ENCODE assay signal across 20 cellular contexts in genomic region chr19:40257096-40257517, GRCh38. TPM values are rescaled to one million over a fixed set of nuclear protein-coding genes. Genes with fewer than 3 reads are reported as not detected.
A peak's percentile ranks its signal among the peaks of the same experiment; 100 is the strongest.
DNase-seq lines count a peak whose midpoint lies in the region; ATAC-seq, FAIRE-seq and TF ChIP-seq lines count a peak whose summit lies in the region.
"Had no signal": no experiment of that assay in that cellular context is flagged by ENCODE, and none has a peak within 500 bp of the region (broad histone marks: within the 10 kb centered on the region; RNA-seq: fewer than 3 reads in every experiment).

No MANE protein-coding gene starts in this region.

- no peak overlapping the region for H3K4ac ChIP-seq in H1 (replicated peaks; ENCODE audit: insufficient read length, low read depth, low read length)

- WGBS in H1 (ENCODE audit: extremely low coverage in 1 of 2, insufficient coverage in 1 of 2, insufficient read length in 1 of 2, insufficient replicate concordance in 2 of 2, low coverage in 1 of 2, low lambda C conversion rate in 2 of 2, missing lambda C conversion rate in 1 of 2), 2 experiments, result 89% methylated on average over 9 of the region's 9 CpGs; no CpG with 5 or more reads in 1 of the 2 experiments

- H2BK20ac ChIP-seq in H1 (ENCODE audit: low read length), result no peak overlapping the region

- H3K9me3 ChIP-seq in H1 (ENCODE audit: insufficient read depth in 2 of 2, low read depth in 1 of 2, low read length in 1 of 2) (no peaks in the 10 kb centered on the region), upper lobe of right lung (no peaks in the 10 kb centered on the region), uterus (no peaks in the 10 kb centered on the region)
- H3K9me3 ChIP-seq: Peyer's patch had no signal

- CTCF ChIA-PET in H1 (lab: Charles Lee; ENCODE audit: partially characterized antibody), result interaction anchor here (1.4 kb wide), 1 partner anchor 10 kb away, joined by 3 read pairs; no protein-coding TSS in a partner anchor

- H3K36me3 ChIP-seq in H1 (ENCODE audit: control insufficient read depth in 2 of 4, insufficient read depth in 4 of 4, low read length in 3 of 4), result peaks cover 7 to 23% (median 13%) of the 10 kb centered on the region in 4 experiments; a peak in 5 of 8 replicates
- H3K36me3 ChIP-seq in upper lobe of right lung, result peaks cover 41% of the 10 kb centered on the region
- no peaks in the 10 kb centered on the region for H3K36me3 ChIP-seq in uterus

- H4K8ac ChIP-seq in H1 (ENCODE audit: extremely low read depth, insufficient read depth, low read length), result peak overlapping the region; percentile 57; the same call in 1 of the 2 replicates

- no peak overlapping the region for H2AK5ac ChIP-seq in H1 (ENCODE audit: low read depth, low read length)

- no peak for TF ChIP-seq EP300 in H1 (IDR thresholded peaks at IDR 0.05; ENCODE audit: borderline replicate concordance in 1 of 2, low read depth in 2 of 2, low read length in 2 of 2)

- no peak for TF ChIP-seq POLR2A in H1 (IDR thresholded peaks at IDR 0.05; ENCODE audit: control extremely low read depth in 1 of 2, low read depth in 2 of 2, low read length in 2 of 2)
- TF ChIP-seq POLR2A in uterus (IDR thresholded peaks at IDR 0.05), result no peak

- H3K79me2 ChIP-seq in H1 (ENCODE audit: control insufficient read depth in 1 of 2, insufficient read depth in 2 of 2, low read length in 2 of 2), result peaks cover 0 to 3% of the 10 kb centered on the region in 2 experiments; a peak in 1 of 4 replicates

- no peak overlapping the region for H2BK12ac ChIP-seq in H1 (ENCODE audit: low read depth, low read length)

- peaks cover 0 to 5% (median 3%) of the 10 kb centered on the region in 4 experiments; a peak in 4 of 7 replicates for H3K4me1 ChIP-seq in H1 (replicated peaks in 1 of 4; ENCODE audit: control insufficient read depth in 3 of 4, insufficient read depth in 4 of 4, low read length in 3 of 4)
- peaks cover 3% of the 10 kb centered on the region for H3K4me1 ChIP-seq in upper lobe of right lung
- H3K4me1 ChIP-seq in uterus, result no peaks in the 10 kb centered on the region

- no peak overlapping the region for H2BK5ac ChIP-seq in H1 (ENCODE audit: low read depth, low read length)

- intact Hi-C loops in upper lobe of right lung (cut with DNase I), result no loop called here
- intact Hi-C loops in uterus (cut with DNase I; ENCODE audit: low total_unique reads), result no loop called here

- H4K5ac ChIP-seq in H1 (ENCODE audit: insufficient read length, low read depth, low read length), result no peak overlapping the region

- H3K18ac ChIP-seq in H1 (ENCODE audit: extremely low read depth, low read length), result no peak overlapping the region

- H2BK120ac ChIP-seq in H1 (replicated peaks; ENCODE audit: low read depth, low read length), result no peak overlapping the region

- H3K27me3 ChIP-seq in H1 (replicated peaks in 1 of 4; ENCODE audit: control insufficient read depth in 3 of 4, extremely low read depth in 1 of 4, insufficient read depth in 3 of 4, low read length in 3 of 4), result no peaks in the 10 kb centered on the region
- no peaks in the 10 kb centered on the region for H3K27me3 ChIP-seq in upper lobe of right lung
- no peaks in the 10 kb centered on the region for H3K27me3 ChIP-seq in uterus
- H3K27me3 ChIP-seq: Peyer's patch had no signal

- no peak for TF ChIP-seq CTCF in H1 (IDR thresholded peaks at IDR 0.05; ENCODE audit: control extremely low read depth in 1 of 3, insufficient read depth in 1 of 3, low read depth in 1 of 3, low read length in 3 of 3)
- TF ChIP-seq CTCF in upper lobe of right lung (IDR thresholded peaks at IDR 0.05), result no peak
- TF ChIP-seq CTCF in GM13977 (IDR thresholded peaks at IDR 0.05; ENCODE audit: extremely low read depth, insufficient read depth, missing control alignments), result no peak
- TF ChIP-seq CTCF in uterus (IDR thresholded peaks at IDR 0.05), result no peak

- H3K27ac ChIP-seq in H1 (ENCODE audit: low read depth, low read length), result no peak overlapping the region
- no peak overlapping the region for H3K27ac ChIP-seq in upper lobe of right lung
- no peak overlapping the region for H3K27ac ChIP-seq in uterus
- H3K27ac ChIP-seq: 22Rv1, Peyer's patch had no signal

- H3K79me1 ChIP-seq in H1 (ENCODE audit: low read depth, low read length), result no peaks in the 10 kb centered on the region; the same call in 1 of the 2 replicates

- TF ChIP-seq RAD21 in H1 (IDR thresholded peaks at IDR 0.05 in 1 of 2, conservative IDR thresholded peaks at IDR 0.05 in 1 of 2; ENCODE audit: low read depth in 2 of 2, low read length in 2 of 2), result no peak

- no peak overlapping the region for H3K4me3 ChIP-seq in H1 (ENCODE audit: extremely low read depth in 1 of 4, insufficient read depth in 2 of 4, low read depth in 3 of 4, low read length in 4 of 4)
- H3K4me3 ChIP-seq in upper lobe of right lung, result no peak overlapping the region
- no peak overlapping the region for H3K4me3 ChIP-seq in uterus
- H3K4me3 ChIP-seq: Peyer's patch had no signal

- H3K23ac ChIP-seq in H1 (ENCODE audit: insufficient read length), result no peak overlapping the region

- FAIRE-seq in H1 (lab: Jason Lieb, UNC), result no peak
- FAIRE-seq: small intestine had no signal

- no peak overlapping the region for H3K9ac ChIP-seq in H1 (replicated peaks in 1 of 4; ENCODE audit: extremely low read depth in 1 of 4, low read depth in 3 of 4, low read length in 3 of 4)

- peak; percentile 90 for ATAC-seq in left lobe of liver
- ATAC-seq in upper lobe of right lung, result peak; percentile 28
- ATAC-seq: T-cell, WTC11 had no signal

- no peak overlapping the region for H3K14ac ChIP-seq in H1 (ENCODE audit: insufficient read length)

- no peak overlapping the region for H4K91ac ChIP-seq in H1 (replicated peaks; ENCODE audit: insufficient read length, low read length)

- H2BK15ac ChIP-seq in H1 (ENCODE audit: low read length), result no peak overlapping the region

- no peak overlapping the region for H3K56ac ChIP-seq in H1 (replicated peaks; ENCODE audit: insufficient read length, low read depth, low read length)

- POLR2A ChIA-PET in H1 (lab: Charles Lee; ENCODE audit: partially characterized antibody), result no interaction called here

- H2AFZ ChIP-seq in H1 (ENCODE audit: low read length), result no peak overlapping the region

- no peaks in the 10 kb centered on the region; the same call in 1 of the 2 replicates for H3K23me2 ChIP-seq in H1 (ENCODE audit: low read depth, low read length)

- H3K4me2 ChIP-seq in H1 (ENCODE audit: insufficient read depth in 1 of 2, low read depth in 2 of 2, low read length in 2 of 2), result no peak overlapping the region

- peaks cover 0 to 11% of the 10 kb centered on the region in 2 experiments for H4K20me1 ChIP-seq in H1 (replicated peaks in 1 of 2; ENCODE audit: control insufficient read depth in 1 of 2, insufficient read depth in 2 of 2, low read length in 2 of 2)

- in situ Hi-C loops in GM13977 (cut with MboI; ENCODE audit: low pct_unique_long_range_greater_than_20kb, low sequenced_read_pairs, unreplicated experiment), result no loop called here

- peak; percentile 66 for DNase-seq in NCI-H2196 (lab: John Stamatoyannopoulos, UW; ENCODE audit: unreplicated experiment)
- DNase-seq in NCI-H2196 treated with DMSO at 0.1 percent for 48 hours (lab: John Stamatoyannopoulos, UW; ENCODE audit: unreplicated experiment), result no peak
- DNase-seq in H1 (ENCODE audit: low read depth in 1 of 2, low spot score in 2 of 2), result no peak
- DNase-seq in left lobe of liver (ENCODE audit: low spot score), result peak; percentile 98
- DNase-seq in upper lobe of right lung, result no peak
- no peak for DNase-seq in GM13977 (ENCODE audit: low spot score)
- no peak for DNase-seq in uterus
- DNase-seq in AG08395 (ENCODE audit: low spot score), result no peak
- DNase-seq: CD4-positive, alpha-beta memory T cell; EL; NCI-H1105 treated with DMSO at 0.1 percent for 48 hours; NCI-H526; Peyer's patch; small intestine; stimulated activated naive CD4-positive, alpha-beta T cell treated with Interleukin-2 at 50 U/mL for 16 hours; T-cell had no signal

TF ChIP-seq in H1, 55 proteins besides CTCF, POLR2A, EP300 and RAD21 (continues in another document):
- TF ChIP-seq EZH2 (IDR thresholded peaks at IDR 0.05; ENCODE audit: low read depth, low read length, severe bottlenecking), result no peak

RNA-seq across cellular contexts. Expression of gene AKT2, which starts 28.0 kb away (rescaled TPM):
- 137 and 151 TPM in 2 replicates for total RNA-seq in H1 (2021; fragmentation: NEBNext Ultra II Directional; extraction: Animal tissue kit (Norgen Biotek cat#: 25700))
- 183 and 252 TPM in 2 replicates for polyA plus RNA-seq in H1 (2011; rRNA removed)
- polyA plus RNA-seq in H1 (2011; cell fraction: cytosol; rRNA removed), result 155 TPM
- polyA plus RNA-seq in H1 (2011; cell fraction: nucleus; rRNA removed), result 441 TPM
- polyA plus RNA-seq in H1 (2012, experiment 1 of 2), result 88.9 to 168 TPM (median 110 TPM) in 4 replicates
- polyA plus RNA-seq in H1 (2012, experiment 2 of 2), result 68.5 TPM
- 95.7 TPM for polyA plus RNA-seq in H1 (2013, experiment 1 of 2)
- 92.0 TPM for polyA plus RNA-seq in H1 (2013, experiment 2 of 2)
- polyA minus RNA-seq in H1 (2011; rRNA and poly(A)+ RNA removed), result 126 and 143 TPM in 2 replicates
- polyA minus RNA-seq in H1 (2011; cell fraction: cytosol; rRNA and poly(A)+ RNA removed), result 85.3 TPM
- 82.5 TPM for polyA minus RNA-seq in H1 (2011; cell fraction: nucleus; rRNA and poly(A)+ RNA removed)
- total RNA-seq in left lobe of liver, result 140 TPM
- 103 TPM for total RNA-seq in upper lobe of right lung
- total RNA-seq in uterus, result 100 to 1,000 TPM in 2 of 4 donors, 10 to 100 TPM in 2; 32.6 to 177 (median 95.2) TPM

RNA-seq across cellular contexts. Expression of gene CCNP, which starts 30.6 kb away (rescaled TPM):
- 0.63 and 1.9 TPM in 2 replicates for total RNA-seq in H1 (2021; fragmentation: NEBNext Ultra II Directional; extraction: Animal tissue kit (Norgen Biotek cat#: 25700))
- polyA plus RNA-seq in H1 (2011; rRNA removed), result 2.1 and 4.6 TPM in 2 replicates
- 2.6 TPM for polyA plus RNA-seq in H1 (2011; cell fraction: cytosol; rRNA removed)
- 3.3 TPM for polyA plus RNA-seq in H1 (2011; cell fraction: nucleus; rRNA removed)
- 1.2 to 2.1 TPM (median 1.7 TPM) in 4 replicates for polyA plus RNA-seq in H1 (2012, experiment 1 of 2)
- polyA plus RNA-seq in H1 (2012, experiment 2 of 2), result 1.0 TPM
- polyA plus RNA-seq in H1 (2013, experiment 1 of 2), result 0.87 TPM
- polyA plus RNA-seq in H1 (2013, experiment 2 of 2), result 0.81 TPM
- polyA minus RNA-seq in H1 (2011; rRNA and poly(A)+ RNA removed), result 0.28 and 0.66 TPM in 2 replicates
- 2.8 TPM for polyA minus RNA-seq in H1 (2011; cell fraction: cytosol; rRNA and poly(A)+ RNA removed)
- 1.2 TPM for polyA minus RNA-seq in H1 (2011; cell fraction: nucleus; rRNA and poly(A)+ RNA removed)
- 3.8 TPM for total RNA-seq in left lobe of liver
- total RNA-seq in upper lobe of right lung, result not detected
- total RNA-seq in uterus, result under 1 TPM in 2 of 4 donors, not detected in 2; 0.21 to 0.61 TPM
- total RNA-seq: H4 had no signal
- polyA plus RNA-seq: CD4-positive, alpha-beta memory T cell had no signal

RNA-seq across cellular contexts. Expression of gene TTC9B, which starts 38.9 kb away (rescaled TPM):
- not detected in 2 replicates for total RNA-seq in H1 (2021; fragmentation: NEBNext Ultra II Directional; extraction: Animal tissue kit (Norgen Biotek cat#: 25700))
- polyA plus RNA-seq in H1 (2011; rRNA removed), result 0.24 and 0.26 TPM in 2 replicates
- polyA plus RNA-seq in H1 (2011; cell fraction: cytosol; rRNA removed), result 0.22 TPM
- polyA plus RNA-seq in H1 (2011; cell fraction: nucleus; rRNA removed), result 0.13 TPM
- 0.25 to 0.59 TPM (median 0.46 TPM) in 3 of 4 replicates, not detected in the other for polyA plus RNA-seq in H1 (2012, experiment 1 of 2)
- 0.10 TPM for polyA plus RNA-seq in H1 (2012, experiment 2 of 2)
- 0.28 TPM for polyA plus RNA-seq in H1 (2013, experiment 1 of 2)
- polyA plus RNA-seq in H1 (2013, experiment 2 of 2), result 0.18 TPM
- polyA minus RNA-seq in H1 (2011; rRNA and poly(A)+ RNA removed), result not detected in 2 replicates
- polyA minus RNA-seq in H1 (2011; cell fraction: cytosol; rRNA and poly(A)+ RNA removed), result not detected
- polyA minus RNA-seq in H1 (2011; cell fraction: nucleus; rRNA and poly(A)+ RNA removed), result 0.30 TPM
- not detected for total RNA-seq in left lobe of liver
- total RNA-seq in upper lobe of right lung, result not detected
- not detected for total RNA-seq in uterus
- total RNA-seq: CD4-positive, alpha-beta memory T cell; H4; mesenteric fat pad; Peyer's patch; T-cell; WTC11 had no signal
- polyA plus RNA-seq: CD4-positive, alpha-beta memory T cell had no signal

Comparison
In these comparisons a context has a peak if more than half of its experiments do, and no peak if none do; other contexts are left out.
1. DNase-seq: peak in NCI-H2196 (single experiment) and left lobe of liver (single experiment); none in NCI-H2196 treated with DMSO at 0.1 percent for 48 hours (single experiment), H1 (0 of 2), upper lobe of right lung (single experiment), GM13977 (single experiment), uterus (0 of 2) and AG08395 (single experiment).